1 cellular context compared by ENCODE assay signal in genomic region chr6:143964667-143965066, GRCh38.
TF ChIP-seq lines count a peak whose summit lies in the region.

No MANE protein-coding gene starts in this region.

TF ChIP-seq in K562, 482 proteins besides CTCF, POLR2A, EP300 and RAD21 (continued from another document):
- TF ChIP-seq ZBTB11 (CRISPR knock-in tag; IDR thresholded peaks at IDR 0.05) (0 out of 6 replicates have a peak, but pooled peaks of 1 of the 3 experiments have one; percentile 24), NBN (IDR thresholded peaks at IDR 0.05; ENCODE audit: low read depth) (no peak), TCF7L2 (IDR thresholded peaks at IDR 0.05; ENCODE audit: low read depth, low read length) (no peak), RBM17 (IDR thresholded peaks at IDR 0.05; ENCODE audit: borderline replicate concordance, low read depth, low read length) (no peak), TSHZ1 (CRISPR knock-in tag; IDR thresholded peaks at IDR 0.05) (no peak), TFAP4 (CRISPR knock-in tag; IDR thresholded peaks at IDR 0.05; ENCODE audit: borderline replicate concordance) (peak; percentile 32; the same call in 1 of the 2 replicates), NCOR1 (IDR thresholded peaks at IDR 0.05) (peak; percentile 23; the same call in 1 of the 2 replicates), BRD9 (IDR thresholded peaks at IDR 0.05; ENCODE audit: low read depth, partially characterized antibody) (no peak), KLF16 (IDR thresholded peaks at IDR 0.05) (0 out of 2 replicates have a peak, but pooled peaks have one; percentile 4), ARID1B (IDR thresholded peaks at IDR 0.05) (peak; percentile 70), ZNF740 (CRISPR knock-in tag; IDR thresholded peaks at IDR 0.05) (peak; percentile 75), ZNF740 (tag; IDR thresholded peaks at IDR 0.05) (peak in 1 of 2 experiments; percentile 52; a peak in 1 of 4 replicates)
- TF ChIP-seq, protein P1, sequence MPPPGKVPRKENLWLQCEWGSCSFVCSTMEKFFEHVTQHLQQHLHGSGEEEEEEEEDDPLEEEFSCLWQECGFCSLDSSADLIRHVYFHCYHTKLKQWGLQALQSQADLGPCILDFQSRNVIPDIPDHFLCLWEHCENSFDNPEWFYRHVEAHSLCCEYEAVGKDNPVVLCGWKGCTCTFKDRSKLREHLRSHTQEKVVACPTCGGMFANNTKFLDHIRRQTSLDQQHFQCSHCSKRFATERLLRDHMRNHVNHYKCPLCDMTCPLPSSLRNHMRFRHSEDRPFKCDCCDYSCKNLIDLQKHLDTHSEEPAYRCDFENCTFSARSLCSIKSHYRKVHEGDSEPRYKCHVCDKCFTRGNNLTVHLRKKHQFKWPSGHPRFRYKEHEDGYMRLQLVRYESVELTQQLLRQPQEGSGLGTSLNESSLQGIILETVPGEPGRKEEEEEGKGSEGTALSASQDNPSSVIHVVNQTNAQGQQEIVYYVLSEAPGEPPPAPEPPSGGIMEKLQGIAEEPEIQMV (tag; conservative IDR thresholded peaks at IDR 0.05; ENCODE audit: low read depth): no peak
